8 cellular contexts compared by ENCODE assay signal in the genomic region with DNA sequence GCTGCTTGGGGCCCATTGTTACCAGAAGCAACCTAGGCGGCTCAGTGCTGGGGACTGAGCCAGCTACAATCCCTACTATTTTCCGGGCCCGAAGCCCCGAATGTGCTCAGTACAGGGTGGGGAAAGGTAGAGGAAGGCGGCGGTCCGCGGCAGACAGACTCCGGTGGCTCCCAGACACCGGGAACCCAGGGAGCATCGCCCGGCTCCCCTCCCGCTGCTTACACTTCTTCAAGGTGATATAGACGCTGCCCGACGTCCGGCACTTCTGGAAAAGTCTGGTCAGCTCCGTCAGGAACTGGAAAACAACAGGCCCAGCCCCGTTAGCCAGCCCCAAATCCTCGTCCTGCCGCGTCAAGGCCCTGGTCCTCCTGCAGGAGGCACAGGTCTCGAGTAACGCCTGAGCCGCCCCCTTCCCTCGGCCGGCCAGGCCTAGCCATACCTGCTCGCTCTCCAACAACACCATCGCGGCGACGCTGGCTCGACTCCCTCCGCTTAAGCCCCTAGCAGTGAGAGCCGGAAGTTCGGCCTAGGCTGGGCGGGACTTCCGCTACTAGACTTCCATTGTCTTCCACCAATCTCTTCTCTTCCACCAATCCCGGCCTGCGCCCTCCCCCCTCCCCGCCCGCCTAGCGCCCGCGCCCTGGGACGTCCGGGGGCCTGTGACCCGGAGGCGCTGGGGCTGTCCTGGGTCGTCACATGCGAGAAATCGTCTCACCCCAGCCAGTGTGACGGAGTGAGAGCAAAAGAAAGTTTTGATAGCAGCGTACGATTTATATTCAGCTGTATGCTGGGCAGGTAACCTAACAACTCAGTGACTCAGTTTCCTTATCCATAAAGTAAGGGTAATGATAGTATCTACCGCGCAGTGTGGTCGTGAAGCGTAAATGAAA. TPM values are rescaled to one million over a fixed set of nuclear protein-coding genes. Genes with fewer than 3 reads are reported as not detected.
A peak's percentile ranks its signal among the peaks of the same experiment; 100 is the strongest.
DNase-seq lines count a peak whose midpoint lies in the region; ATAC-seq and TF ChIP-seq lines count a peak whose summit lies in the region.

TSS of gene SRP14 (minus strand) at position 528 of the 890 bp plus-strand sequence. CDS start at position 463, 65 bp downstream.

- TF ChIP-seq POLR2A in GM19193 (IDR thresholded peaks at IDR 0.05; ENCODE audit: extremely low read depth, insufficient read depth, insufficient read length) = peak; percentile 92

- DNase-seq in AML-193 (lab: John Stamatoyannopoulos, UW) (peak; percentile 84), NCI-H460 (ENCODE audit: extremely low read depth, low read depth) (peak; percentile 88), cerebellar cortex (ENCODE audit: low spot score) (peak; percentile 97), islet precursor cell (peak; percentile 97)
- DNase-seq in activated CD4-positive, CD25-positive, alpha-beta regulatory T cell treated with anti-CD3 and anti-CD28 coated beads, Interleukin-2, amount 50 U/mL, for 72 hours = peak; percentile 89
- peak; percentile 91 for DNase-seq in stimulated activated CD4-positive, alpha-beta T cell treated with anti-CD3 and anti-CD28 coated beads, Interleukin-12 subunit alpha, Interleukin-12 subunit beta, amount 100 ng/mL, for 4 hours

- peak; percentile 96 for ATAC-seq in HG03432 (IDR thresholded peaks at IDR 0.05; ENCODE audit: unreplicated experiment)

RNA-seq across cellular contexts. Expression of gene SRP14, which starts in this region (rescaled TPM):
- total RNA-seq in NCI-H460 (2014; rRNA removed; shearing (Covaris generic)) = 247 and 251 TPM in 2 replicates
- polyA plus RNA-seq in NCI-H460 (2014; cell fraction: nucleus; rRNA removed) = 136 and 140 TPM in 2 replicates

Comparison
In these comparisons a context has a peak if more than half of its experiments do, and no peak if none do; other contexts are left out.
1. Peak in every context shown above with its lines: DNase-seq and ATAC-seq.